1 cellular context compared by ENCODE assay signal in the genomic region with DNA sequence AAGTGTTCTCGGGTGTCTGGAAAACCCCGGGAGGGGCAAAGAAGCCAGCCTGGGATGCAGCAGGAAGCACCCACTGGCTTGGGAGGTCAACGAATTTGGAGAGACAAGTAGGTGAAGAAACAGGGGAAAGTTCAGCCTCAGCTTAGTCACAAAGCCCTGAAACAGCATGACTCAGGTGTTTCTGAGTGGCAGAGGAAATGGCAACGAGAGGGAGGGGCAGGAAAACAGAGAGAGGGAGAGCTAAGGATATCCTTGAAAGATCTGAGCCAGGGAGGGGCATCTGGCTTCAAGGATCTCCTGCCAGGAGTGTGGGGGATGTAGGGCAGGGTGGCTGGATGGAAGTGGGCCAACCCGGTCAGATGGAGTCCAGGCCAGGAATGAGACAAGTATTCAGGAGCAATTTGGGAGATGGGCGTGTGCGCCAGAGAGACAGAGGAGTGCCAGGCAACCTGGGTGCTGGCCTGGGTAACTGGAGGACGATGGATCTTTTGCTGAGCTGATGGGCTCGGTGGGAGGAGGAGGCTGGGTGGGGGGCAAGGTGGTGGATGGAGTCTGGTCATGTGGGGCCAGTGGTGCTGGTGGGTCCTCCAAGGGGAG.
A peak's percentile ranks its signal among the peaks of the same experiment; 100 is the strongest.
TF ChIP-seq lines count a peak whose summit lies in the region.

No MANE protein-coding gene starts in this region.

TF ChIP-seq in HCT116, 20 proteins besides CTCF, POLR2A, EP300 and RAD21 (continued from another document):
- TF ChIP-seq, protein P1, sequence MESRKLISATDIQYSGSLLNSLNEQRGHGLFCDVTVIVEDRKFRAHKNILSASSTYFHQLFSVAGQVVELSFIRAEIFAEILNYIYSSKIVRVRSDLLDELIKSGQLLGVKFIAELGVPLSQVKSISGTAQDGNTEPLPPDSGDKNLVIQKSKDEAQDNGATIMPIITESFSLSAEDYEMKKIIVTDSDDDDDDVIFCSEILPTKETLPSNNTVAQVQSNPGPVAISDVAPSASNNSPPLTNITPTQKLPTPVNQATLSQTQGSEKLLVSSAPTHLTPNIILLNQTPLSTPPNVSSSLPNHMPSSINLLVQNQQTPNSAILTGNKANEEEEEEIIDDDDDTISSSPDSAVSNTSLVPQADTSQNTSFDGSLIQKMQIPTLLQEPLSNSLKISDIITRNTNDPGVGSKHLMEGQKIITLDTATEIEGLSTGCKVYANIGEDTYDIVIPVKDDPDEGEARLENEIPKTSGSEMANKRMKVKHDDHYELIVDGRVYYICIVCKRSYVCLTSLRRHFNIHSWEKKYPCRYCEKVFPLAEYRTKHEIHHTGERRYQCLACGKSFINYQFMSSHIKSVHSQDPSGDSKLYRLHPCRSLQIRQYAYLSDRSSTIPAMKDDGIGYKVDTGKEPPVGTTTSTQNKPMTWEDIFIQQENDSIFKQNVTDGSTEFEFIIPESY (IDR thresholded peaks at IDR 0.05; ENCODE audit: extremely low read depth, insufficient replicate concordance, low read length) = peak; percentile 19
- peak; percentile 98 for TF ChIP-seq TCF7L2 (IDR thresholded peaks at IDR 0.05; ENCODE audit: borderline replicate concordance, extremely low read depth, insufficient read depth, insufficient read length)
- TF ChIP-seq YY1 (IDR thresholded peaks at IDR 0.05; ENCODE audit: extremely low read depth, insufficient replicate concordance, low read depth, low read length) = peak; percentile 75
- TF ChIP-seq POLR2AphosphoS5 (IDR thresholded peaks at IDR 0.05; ENCODE audit: low read depth, low read length) = peak; percentile 84
- TF ChIP-seq SP1 (IDR thresholded peaks at IDR 0.05; ENCODE audit: low read depth) = peak; percentile 98
- TF ChIP-seq ZFX (IDR thresholded peaks at IDR 0.05) = no peak
- TF ChIP-seq FOSL1 (IDR thresholded peaks at IDR 0.05; ENCODE audit: low read depth) = no peak; the same call in 1 of the 2 replicates
- peak; percentile 79; the same call in 1 of the 2 replicates for TF ChIP-seq MAX (IDR thresholded peaks at IDR 0.05)
- TF ChIP-seq EZH2phosphoT487 (IDR thresholded peaks at IDR 0.05; ENCODE audit: borderline replicate concordance) = no peak
